In the genomic region with DNA sequence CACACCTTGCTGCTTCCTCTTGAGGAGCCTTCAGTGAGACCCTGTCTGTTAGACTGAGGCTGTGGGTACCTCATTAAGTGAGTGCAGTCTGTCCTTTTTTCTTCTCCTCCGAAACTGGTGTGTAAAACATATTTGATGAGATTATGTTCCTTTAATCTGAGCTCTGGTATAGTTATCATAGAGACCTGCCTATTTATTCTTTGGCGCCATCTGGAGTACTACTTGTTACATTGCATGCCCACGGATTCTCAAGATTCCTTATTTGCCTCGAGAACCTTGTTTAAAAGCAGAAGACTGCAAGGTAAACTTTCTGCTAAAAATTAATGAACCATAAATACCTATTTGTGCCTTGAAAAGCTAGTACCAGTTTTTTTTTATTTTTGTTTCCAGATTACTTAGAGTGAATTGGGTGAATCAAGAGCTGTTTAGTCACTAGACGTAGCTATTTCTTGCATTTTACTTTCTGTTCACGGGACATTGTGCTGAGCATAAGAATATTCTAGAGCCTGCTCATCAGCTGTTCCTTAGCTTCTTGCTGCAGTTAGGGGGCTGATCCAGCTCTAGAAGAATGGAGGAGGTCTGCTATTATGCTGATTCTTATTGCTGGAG, we compare ENCODE assay signal across 8 cellular contexts. TPM values are rescaled to one million over a fixed set of nuclear protein-coding genes. Genes with fewer than 3 reads are reported as not detected.
DNase-seq lines count a peak whose midpoint lies in the region; ATAC-seq, FAIRE-seq and TF ChIP-seq lines count a peak whose summit lies in the region.

No MANE protein-coding gene starts in this region.

- no peaks in the 10 kb centered on the region for H3K27me3 Mint-ChIP-seq in activated CD8-positive, alpha-beta memory T cell treated with anti-CD3 and anti-CD28 coated beads, Interleukin-2, amount 10 ng/mL, durations not matched to agents 7 days and 5 days

- POLR2A ChIA-PET in SK-N-SH (lab: Yijun Ruan, JAX) = interaction anchor here (0.8 kb wide), 1 partner anchor 16 kb away, joined by 3 read pairs; no protein-coding TSS in a partner anchor

- CTCF ChIA-PET in activated CD8-positive, alpha-beta memory T cell treated with anti-CD3 and anti-CD28 coated beads, Interleukin-2, amount 10 ng/mL, durations not matched to agents 7 days and 5 days (lab: Charles Lee) = interaction anchor here (0.9 to 3.5 kb wide), 22 partner anchors 8 to 371 kb away, joined by 3 to 41 read pairs (median 6); partner anchors contain the start of gene STMP1
- CTCF ChIA-PET in SK-N-SH (lab: Yijun Ruan, JAX) = interaction anchor here (0.6 to 11.7 kb wide), 70 partner anchors 8 to 584 kb away, joined by 3 to 273 read pairs (median 4); partner anchors contain the start of genes NUP205 and STMP1

- intact Hi-C loops in pancreas (cut with DNase I) = loop anchor here in 2 of 3 donors (10.0 kb wide), 1 partner anchor 361 kb away; no protein-coding TSS in a partner anchor

- H3K79me2 ChIP-seq in Karpas-422 (ENCODE audit: low read length) (no peaks in the 10 kb centered on the region; the same call in 1 of the 2 replicates), SK-N-SH (ENCODE audit: insufficient read depth) (no peaks in the 10 kb centered on the region)

- H4K20me1 ChIP-seq in Karpas-422 (ENCODE audit: insufficient read depth, low read depth, low read length) (no peaks in the 10 kb centered on the region), SK-N-SH (ENCODE audit: insufficient read depth) (no peaks in the 10 kb centered on the region)

- H3K4me3 Mint-ChIP-seq in activated CD8-positive, alpha-beta memory T cell treated with anti-CD3 and anti-CD28 coated beads, Interleukin-2, amount 10 ng/mL, durations not matched to agents 7 days and 5 days = no peak overlapping the region

- no peak overlapping the region for H3K27ac Mint-ChIP-seq in activated CD8-positive, alpha-beta memory T cell treated with anti-CD3 and anti-CD28 coated beads, Interleukin-2, amount 10 ng/mL, durations not matched to agents 7 days and 5 days

- H3K27me3 ChIP-seq in Karpas-422 (ENCODE audit: low read length) (no peaks in the 10 kb centered on the region), SK-N-SH (ENCODE audit: insufficient read depth) (no peaks in the 10 kb centered on the region), pancreas (no peaks in the 10 kb centered on the region)

- no peak for TF ChIP-seq EP300 in SK-N-SH (IDR thresholded peaks at IDR 0.05; ENCODE audit: borderline replicate concordance in 1 of 2, low read depth in 1 of 2, low read length in 1 of 2)

- H2AFZ ChIP-seq in Karpas-422 (ENCODE audit: low read length) (no peak overlapping the region), SK-N-SH (ENCODE audit: low read depth) (no peak overlapping the region)

- no peaks in the 10 kb centered on the region for H3K9me3 Mint-ChIP-seq in activated CD8-positive, alpha-beta memory T cell treated with anti-CD3 and anti-CD28 coated beads, Interleukin-2, amount 10 ng/mL, durations not matched to agents 7 days and 5 days (ENCODE audit: low read depth)

- H3K36me3 Mint-ChIP-seq in activated CD8-positive, alpha-beta memory T cell treated with anti-CD3 and anti-CD28 coated beads, Interleukin-2, amount 10 ng/mL, durations not matched to agents 7 days and 5 days = peaks cover 41% of the 10 kb centered on the region

- no peak overlapping the region for H3K4me3 ChIP-seq in Karpas-422 (ENCODE audit: low read length)
- no peak overlapping the region for H3K4me3 ChIP-seq in SK-N-SH (ENCODE audit: low read depth in 2 of 2, low read length in 1 of 2)
- no peak overlapping the region for H3K4me3 ChIP-seq in pancreas

- H3K4me2 ChIP-seq in Karpas-422 (ENCODE audit: low read depth, low read length, poor library complexity, severe bottlenecking) (no peak overlapping the region), SK-N-SH (no peak overlapping the region)

- H3K9ac ChIP-seq in Karpas-422 (ENCODE audit: low read length) (no peak overlapping the region), SK-N-SH (no peak overlapping the region)

- H3K36me3 ChIP-seq in Karpas-422 (ENCODE audit: insufficient read depth, low read length) = peaks cover 35% of the 10 kb centered on the region; the same call in 1 of the 2 replicates
- H3K36me3 ChIP-seq in SK-N-SH (replicated peaks in 1 of 2; ENCODE audit: control insufficient read depth in 1 of 2, insufficient read depth in 2 of 2, low read length in 1 of 2) = peaks cover 53 to 75% of the 10 kb centered on the region in 2 experiments
- H3K36me3 ChIP-seq in pancreas = peaks cover 0 to 8% (median 4%) of the 10 kb centered on the region in 3 donors

- peak; percentile 80 for TF ChIP-seq RAD21 in SK-N-SH (IDR thresholded peaks at IDR 0.05; ENCODE audit: low read length)

- H3K27ac ChIP-seq in Karpas-422 (ENCODE audit: low read length) (no peak overlapping the region), SK-N-SH (ENCODE audit: low read depth in 2 of 2, low read length in 1 of 2) (peak overlapping the region in 1 of 2 experiments; percentile 24; a peak in 2 of 4 replicates), pancreas (no peak overlapping the region)

- TF ChIP-seq CTCF in SK-N-SH (IDR thresholded peaks at IDR 0.05) (peak; percentile 92), pancreas (IDR thresholded peaks at IDR 0.05) (peak; percentile 42 to 61 (median 53))

- ATAC-seq in activated CD8-positive, alpha-beta memory T cell treated with anti-CD3 and anti-CD28 coated beads, Interleukin-2, amount 10 ng/mL, durations not matched to agents 7 days and 5 days = peak; percentile 53
- ATAC-seq in pancreas (peak in 3 of 4 donors; percentile 85 to 88 (median 86)), GM21360 (IDR thresholded peaks at IDR 0.05; ENCODE audit: unreplicated experiment) (no peak), GM18502 (IDR thresholded peaks at IDR 0.05; ENCODE audit: poor library complexity, unreplicated experiment) (no peak)

- WGBS in SK-N-SH (ENCODE audit: low lambda C conversion rate) = 49% methylated on average over 6 of the region's 6 CpGs
- WGBS in pancreas, 2 donors = 40 to 41% methylated on average over 6 of the region's 6 CpGs

- H3K4me1 ChIP-seq in Karpas-422 (ENCODE audit: low read length) (no peaks in the 10 kb centered on the region), SK-N-SH (ENCODE audit: control insufficient read depth in 1 of 2, insufficient read depth in 2 of 2, low read depth in 1 of 2, low read length in 1 of 2) (peaks cover 0 to 6% of the 10 kb centered on the region in 2 experiments; a peak in 2 of 4 replicates), pancreas (no peaks in the 10 kb centered on the region)

- H3K9me2 ChIP-seq in Karpas-422 (replicated peaks; ENCODE audit: insufficient read depth, low read length) (no peaks in the 10 kb centered on the region), SK-N-SH (no peaks in the 10 kb centered on the region)

- H3F3A ChIP-seq in SK-N-SH (replicated peaks; ENCODE audit: insufficient read depth) = no peaks in the 10 kb centered on the region

- DNase-seq in activated CD8-positive, alpha-beta memory T cell treated with anti-CD3 and anti-CD28 coated beads, Interleukin-2, amount 10 ng/mL, durations not matched to agents 7 days and 5 days = no peak
- DNase-seq in activated CD8-positive, alpha-beta memory T cell treated with anti-CD3 and anti-CD28 coated beads for 24 hours = no peak
- DNase-seq in Karpas-422 = peak; percentile 78
- DNase-seq in SK-N-SH = peak; percentile 62
- peak; percentile 48 for DNase-seq in fibroblast of gingiva (ENCODE audit: low read depth)
- DNase-seq in pancreas = peak in 1 of 6 donors; percentile 21

- peaks cover 3% of the 10 kb centered on the region for H3K4me1 Mint-ChIP-seq in activated CD8-positive, alpha-beta memory T cell treated with anti-CD3 and anti-CD28 coated beads, Interleukin-2, amount 10 ng/mL, durations not matched to agents 7 days and 5 days

- no peaks in the 10 kb centered on the region for H3K9me3 ChIP-seq in Karpas-422 (ENCODE audit: low read length)
- no peaks in the 10 kb centered on the region for H3K9me3 ChIP-seq in SK-N-SH
- H3K9me3 ChIP-seq in pancreas = no peaks in the 10 kb centered on the region

- no peak for FAIRE-seq in pancreas (lab: Jason Lieb, UNC)

TF ChIP-seq in SK-N-SH, 30 proteins besides CTCF, POLR2A, EP300 and RAD21:
- TF ChIP-seq SMC3 (IDR thresholded peaks at IDR 0.05; ENCODE audit: low read depth, low read length) = peak; percentile 86
- no peak for TF ChIP-seq FOSL2 (IDR thresholded peaks at IDR 0.05; ENCODE audit: borderline replicate concordance, low read depth)

RNA-seq across cellular contexts. Expression of gene STMP1, which starts 16.9 kb away (rescaled TPM):
- total RNA-seq in activated CD8-positive, alpha-beta memory T cell treated with anti-CD3 and anti-CD28 coated beads, Interleukin-2, amount 10 ng/mL, durations not matched to agents 7 days and 5 days = 10 to 100 TPM; 14.4 to 17.5 TPM
- 12.5 and 30.4 TPM in 2 replicates for total RNA-seq in Karpas-422 (2014; rRNA removed; shearing (Covaris generic); ENCODE audit: low replicate concordance)
- 26.0 and 30.0 TPM in 2 replicates for polyA plus RNA-seq in SK-N-SH (2012; rRNA removed)
- polyA plus RNA-seq in SK-N-SH (2012; cell fraction: cytosol; rRNA removed) = 36.1 and 52.6 TPM in 2 replicates
- 16.6 and 24.6 TPM in 2 replicates for polyA plus RNA-seq in SK-N-SH (2012; cell fraction: nucleus; rRNA removed)
- total RNA-seq in pancreas = 10 to 100 TPM in 3 of 6 donors, 1 to 10 TPM in 3; 7.2 to 20.0 (median 10.6) TPM
- polyA plus RNA-seq in pancreas = 10 to 100 TPM; 12.5 to 21.4 TPM

Comparison
In these comparisons a context has a peak if more than half of its experiments do, and no peak if none do; other contexts are left out.
1. ATAC-seq: peak in activated CD8-positive, alpha-beta memory T cell treated with anti-CD3 and anti-CD28 coated beads, Interleukin-2, amount 10 ng/mL, durations not matched to agents 7 days and 5 days (single experiment) and pancreas (3 of 4); none in GM21360 (single experiment) and GM18502 (single experiment).
2. DNase-seq: peak in Karpas-422 (single experiment), SK-N-SH (single experiment) and fibroblast of gingiva (single experiment); none in activated CD8-positive, alpha-beta memory T cell treated with anti-CD3 and anti-CD28 coated beads, Interleukin-2, amount 10 ng/mL, durations not matched to agents 7 days and 5 days (single experiment) and activated CD8-positive, alpha-beta memory T cell treated with anti-CD3 and anti-CD28 coated beads for 24 hours (single experiment).